Comparison of ENCODE assay signal across 24 cellular contexts in the genomic region with DNA sequence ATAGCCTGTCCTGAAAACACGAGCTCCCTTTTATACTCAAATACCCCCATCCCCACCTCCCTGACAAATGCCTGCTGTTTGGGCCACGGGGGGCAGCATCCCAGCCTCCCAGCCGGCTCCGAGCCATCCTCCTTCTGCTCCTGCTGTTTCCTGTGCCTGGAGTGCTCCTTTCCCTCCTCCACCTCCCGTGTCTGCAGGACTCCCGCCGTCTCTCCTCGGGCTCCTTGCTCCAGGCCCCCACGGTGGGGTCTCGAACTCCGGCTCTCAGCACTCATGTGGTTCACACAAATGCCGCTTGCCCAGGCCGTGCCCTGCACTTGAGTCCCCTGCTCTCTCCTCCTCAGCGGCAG. TPM values are rescaled to one million over a fixed set of nuclear protein-coding genes. Genes with fewer than 3 reads are reported as not detected.
DNase-seq lines count a peak whose midpoint lies in the region; ATAC-seq, FAIRE-seq and TF ChIP-seq lines count a peak whose summit lies in the region.
"Had no signal": no experiment of that assay in that cellular context is flagged by ENCODE, and none has a peak within 500 bp of the region (broad histone marks: within the 10 kb centered on the region; RNA-seq: fewer than 3 reads in every experiment).

No MANE protein-coding gene starts in this region.

- no peaks in the 10 kb centered on the region; the same call in 1 of the 2 replicates for H3K27me3 Mint-ChIP-seq in WTC11 (ENCODE audit: low read depth)
- H3K27me3 Mint-ChIP-seq: CD4-positive, alpha-beta T cell had no signal

- TF ChIP-seq EP300 in HepG2 (IDR thresholded peaks at IDR 0.05; ENCODE audit: low read depth in 2 of 2, low read length in 2 of 2) (no peak), HepG2 (CRISPR knock-in tag; IDR thresholded peaks at IDR 0.05; ENCODE audit: borderline replicate concordance) (no peak)

- no peaks in the 10 kb centered on the region for H3K4me1 ChIP-seq in HepG2 (ENCODE audit: insufficient read depth, low read length)
- H3K4me1 ChIP-seq in right lobe of liver, result no peaks in the 10 kb centered on the region
- no peaks in the 10 kb centered on the region for H3K4me1 ChIP-seq in kidney (ENCODE audit: control insufficient read depth in 1 of 2, insufficient read depth in 1 of 2, low read depth in 1 of 2, low read length in 2 of 2)
- H3K4me1 ChIP-seq: A549, HAP-1 had no signal

- TF ChIP-seq POLR2A in HepG2 (IDR thresholded peaks at IDR 0.05; ENCODE audit: insufficient read depth in 1 of 2, low read depth in 2 of 2, low read length in 2 of 2) (no peak), right lobe of liver (IDR thresholded peaks at IDR 0.05) (no peak)

- H3K4me3 ChIP-seq in HepG2 (replicated peaks in 1 of 3; ENCODE audit: insufficient read depth in 1 of 3, low read depth in 2 of 3, low read length in 3 of 3) (no peak overlapping the region), right lobe of liver (no peak overlapping the region), kidney (ENCODE audit: low read length in 2 of 2) (no peak overlapping the region)
- H3K4me3 ChIP-seq: A549, GM12878, HAP-1, SJCRH30 had no signal

- H3K27ac ChIP-seq in HepG2 (ENCODE audit: extremely low read length, insufficient read depth, low read length) (no peak overlapping the region), right lobe of liver (no peak overlapping the region), kidney (ENCODE audit: low read depth in 2 of 2, low read length in 2 of 2) (no peak overlapping the region)
- H3K27ac ChIP-seq: A549, KMS-11, SJCRH30 had no signal

- H3K4me1 Mint-ChIP-seq in WTC11, result no peaks in the 10 kb centered on the region

- no TSS peak for BruUV-seq in HepG2 (replicated peaks; lab: Mats Ljungman, UMichigan)

- no peaks in the 10 kb centered on the region for H3K9me3 Mint-ChIP-seq in WTC11
- H3K9me3 Mint-ChIP-seq: CD4-positive, alpha-beta T cell had no signal

- H3K4me2 ChIP-seq in HepG2 (ENCODE audit: low read depth, low read length), result no peak overlapping the region
- H3K4me2 ChIP-seq: A549, KMS-11 had no signal

- no peaks in the 10 kb centered on the region for H3K36me3 ChIP-seq in HepG2 (replicated peaks in 1 of 2; ENCODE audit: control insufficient read depth in 1 of 2, insufficient read depth in 2 of 2, low read length in 2 of 2)
- H3K36me3 ChIP-seq in right lobe of liver, result no peaks in the 10 kb centered on the region
- no peaks in the 10 kb centered on the region for H3K36me3 ChIP-seq in kidney (ENCODE audit: control insufficient read depth in 1 of 2, insufficient read depth in 2 of 2, low read length in 2 of 2)
- H3K36me3 ChIP-seq: HAP-1, SJCRH30 had no signal

- CTCF ChIA-PET in HepG2 (lab: Yijun Ruan, JAX; ENCODE audit: low intra/inter-chr PET ratio, low total read pairs), result no interaction called here
- CTCF ChIA-PET in WTC11 (lab: Charles Lee), result interaction anchor here (0.6 to 1.6 kb wide), 4 partner anchors 22 to 128 kb away, joined by 3 to 5 read pairs (median 4); no protein-coding TSS in a partner anchor

- no peaks in the 10 kb centered on the region for H4K20me1 ChIP-seq in HepG2 (ENCODE audit: insufficient read depth, low read length)

- 13% methylated on average over 13 of the region's 14 CpGs for WGBS in HepG2 (ENCODE audit: low lambda C conversion rate)
- WGBS in right lobe of liver (ENCODE audit: insufficient coverage, low coverage, low lambda C conversion rate, missing lambda C conversion rate), result 71% methylated on average over 12 of the region's 14 CpGs

- H3K9me3 ChIP-seq in HepG2 (ENCODE audit: low read length) (no peaks in the 10 kb centered on the region), right lobe of liver (no peaks in the 10 kb centered on the region), kidney (ENCODE audit: control insufficient read depth in 1 of 2, low read length in 2 of 2) (no peaks in the 10 kb centered on the region)
- H3K9me3 ChIP-seq: A549, HAP-1, SJCRH30 had no signal

- no peak for TF ChIP-seq RAD21 in HepG2 (CRISPR knock-in tag; IDR thresholded peaks at IDR 0.05)

- H3K27me3 ChIP-seq in HepG2 (ENCODE audit: control insufficient read depth in 1 of 2, insufficient read depth in 2 of 2, low read length in 2 of 2) (peaks cover 13 to 87% of the 10 kb centered on the region in 2 experiments), right lobe of liver (no peaks in the 10 kb centered on the region)
- H3K27me3 ChIP-seq: SJCRH30 had no signal

- no peak overlapping the region for H2AFZ ChIP-seq in HepG2 (ENCODE audit: low read length)

- no peak for ATAC-seq in HepG2
- ATAC-seq in right lobe of liver, result no peak
- no peak for ATAC-seq in WTC11
- no peak for ATAC-seq in left lobe of liver
- ATAC-seq: A549, GM12878 had no signal

- in situ Hi-C loops in HepG2 (cut with HindIII; ENCODE audit: extremely low pct_ligation_motif_present, low pct_unique_long_range_greater_than_20kb), result no loop called here

- H3K36me3 Mint-ChIP-seq in WTC11, result no peaks in the 10 kb centered on the region

- DNase-seq in HepG2 (ENCODE audit: low spot score) (no peak), right lobe of liver (no peak), WTC11 (ENCODE audit: low spot score) (no peak), kidney (peak; percentile 68), middle frontal gyrus (ENCODE audit: extremely low spot score, low spot score) (no peak), NCI-H2029 treated with DMSO at 0.1 percent for 48 hours (lab: John Stamatoyannopoulos, UW) (no peak), left lobe of liver (ENCODE audit: low spot score) (no peak)
- DNase-seq: CD4-positive, alpha-beta T cell; COR-L47; DMS 273 treated with DMSO at 0.1 percent for 48 hours; DND-41; NCI-H1105; NCI-H146; NCI-H2081; NCI-H2171; NCI-H526; OCI-M1; SJCRH30 had no signal

- intact Hi-C loops in HepG2 (cut with micrococcal nuclease; ENCODE audit: unreplicated experiment), result no loop called here
- intact Hi-C loops in right lobe of liver (cut with DNase I), result no loop called here
- intact Hi-C loops in kidney (cut with DNase I), result no loop called here

- FAIRE-seq in HepG2 (lab: Jason Lieb, UNC), result no peak
- no peak for FAIRE-seq in kidney (lab: Jason Lieb, UNC)
- FAIRE-seq: A549, GM12878, RCC 7860 had no signal

- no peak overlapping the region for H3K9ac ChIP-seq in HepG2 (ENCODE audit: insufficient read depth, low read depth, low read length)
- H3K9ac ChIP-seq in kidney (ENCODE audit: low read length in 2 of 2), result no peak overlapping the region
- H3K9ac ChIP-seq: KMS-11 had no signal

- no peak overlapping the region for H3K27ac Mint-ChIP-seq in WTC11
- H3K27ac Mint-ChIP-seq: B cell; CD4-positive, alpha-beta T cell had no signal

- H3K4me3 Mint-ChIP-seq in WTC11, result no peak overlapping the region
- H3K4me3 Mint-ChIP-seq: B cell; CD4-positive, alpha-beta T cell had no signal

- no peak for TF ChIP-seq CTCF in HepG2 (CRISPR knock-in tag; IDR thresholded peaks at IDR 0.05)
- no peak for TF ChIP-seq CTCF in right lobe of liver (IDR thresholded peaks at IDR 0.05)
- no peak for TF ChIP-seq CTCF in WTC11 (IDR thresholded peaks at IDR 0.05)
- no peak for TF ChIP-seq CTCF in kidney (IDR thresholded peaks at IDR 0.05; ENCODE audit: borderline replicate concordance, extremely low read depth, insufficient read depth)

- H3K79me2 ChIP-seq in HepG2 (ENCODE audit: insufficient read depth, low read length), result no peaks in the 10 kb centered on the region

- POLR2A ChIA-PET in HepG2 (lab: Yijun Ruan, JAX) (no interaction called here), WTC11 (lab: Charles Lee) (no interaction called here)

TF ChIP-seq in HepG2, 621 proteins besides CTCF, POLR2A, EP300 and RAD21 (continues in another document):
- peak; percentile 38; the same call in 1 of the 2 replicates for TF ChIP-seq ZNF263 (CRISPR knock-in tag; IDR thresholded peaks at IDR 0.05)

TF ChIP-seq in WTC11, 78 proteins besides CTCF, POLR2A, EP300 and RAD21:
- no peak for TF ChIP-seq JUN (CRISPR knock-in tag; IDR thresholded peaks at IDR 0.05)
- TF ChIP-seq ZNF263 (CRISPR knock-in tag; IDR thresholded peaks at IDR 0.05; ENCODE audit: low read depth), result peak; percentile 68; the same call in 1 of the 2 replicates

RNA-seq across cellular contexts. Expression of gene PXDN, which starts 52.2 kb away (rescaled TPM):
- total RNA-seq in HepG2 (2016; rRNA removed; fragmentation: Illumina TruSeq; extraction: Trizol) (not detected in 2 replicates), right lobe of liver (10 to 100 TPM in 3 of 6 experiments, 1 to 10 TPM in 3; 5.5 to 21.0 (median 11.4) TPM), WTC11 (2021) (146 to 166 TPM (median 157 TPM) in 3 replicates), kidney (42.3 TPM), left lobe of liver (9.4 TPM)
- total RNA-seq in HepG2 (2016; cell fraction: cytosol; rRNA removed; fragmentation: Illumina TruSeq; extraction: Trizol; ENCODE audit: low read depth), result not detected in 2 replicates
- not detected in 2 replicates for total RNA-seq in HepG2 (2016; cell fraction: insoluble cytoplasmic fraction; rRNA removed; fragmentation: Illumina TruSeq; extraction: Trizol)
- not detected in 2 replicates for total RNA-seq in HepG2 (2016; cell fraction: membrane; rRNA removed; fragmentation: Illumina TruSeq; extraction: Trizol)
- total RNA-seq in HepG2 (2016; cell fraction: nucleus; rRNA removed; fragmentation: Illumina TruSeq; extraction: Trizol), result not detected in 2 replicates
- polyA plus RNA-seq in HepG2 (2011; rRNA removed) (not detected in 2 replicates), kidney (ENCODE audit: insufficient read depth, low read depth, low replicate concordance) (4.7 TPM)
- polyA plus RNA-seq in HepG2 (2011; cell fraction: cytosol; rRNA removed), result 0.04 TPM in 1 of 2 replicates, not detected in the other
- not detected in 2 replicates for polyA plus RNA-seq in HepG2 (2011; cell fraction: nucleus; rRNA removed)
- polyA plus RNA-seq in HepG2 (2012), result not detected in 2 replicates
- not detected in 2 replicates for polyA plus RNA-seq in HepG2 (2016; cell fraction: cytosol; fragmentation: Illumina TruSeq; extraction: Trizol; ENCODE audit: low read depth)
- not detected in 2 replicates for polyA plus RNA-seq in HepG2 (2016; cell fraction: insoluble cytoplasmic fraction; fragmentation: Illumina TruSeq; extraction: Trizol; ENCODE audit: low read depth)
- polyA plus RNA-seq in HepG2 (2016; cell fraction: membrane; fragmentation: Illumina TruSeq; extraction: Trizol; ENCODE audit: low read depth), result not detected in 2 replicates
- polyA plus RNA-seq in HepG2 (2016; cell fraction: nucleus; fragmentation: Illumina TruSeq; extraction: Trizol; ENCODE audit: insufficient read depth, low read depth), result not detected in 2 replicates
- 8.0 TPM in 1 of 2 replicates, not detected in the other for polyA minus RNA-seq in HepG2 (2011; rRNA and poly(A)+ RNA removed; ENCODE audit: low replicate concordance)
- 0.53 TPM in 1 of 2 replicates, not detected in the other for polyA minus RNA-seq in HepG2 (2011; cell fraction: cytosol; rRNA and poly(A)+ RNA removed)
- 0.26 TPM in 1 of 2 replicates, not detected in the other for polyA minus RNA-seq in HepG2 (2011; cell fraction: nucleus; rRNA and poly(A)+ RNA removed)

Comparison
In these comparisons a context has a peak if more than half of its experiments do, and no peak if none do; other contexts are left out.
1. RNA of gene PXDN, which starts 52.2 kb away (total RNA-seq): 146 to 166 TPM in WTC11, 42.3 TPM in kidney (single experiment), 5.5 to 21.0 TPM in right lobe of liver and 9.4 TPM in left lobe of liver (single experiment); not detected in HepG2; every median in the first group is over 4 times any median in the second.
2. Of the 50 proteins assayed by ChIP-seq in both HepG2 and WTC11: peak only in HepG2: none; only in WTC11: none; in both: ZNF263; in neither: 49.